8 cellular contexts compared by ENCODE assay signal in the genomic region with DNA sequence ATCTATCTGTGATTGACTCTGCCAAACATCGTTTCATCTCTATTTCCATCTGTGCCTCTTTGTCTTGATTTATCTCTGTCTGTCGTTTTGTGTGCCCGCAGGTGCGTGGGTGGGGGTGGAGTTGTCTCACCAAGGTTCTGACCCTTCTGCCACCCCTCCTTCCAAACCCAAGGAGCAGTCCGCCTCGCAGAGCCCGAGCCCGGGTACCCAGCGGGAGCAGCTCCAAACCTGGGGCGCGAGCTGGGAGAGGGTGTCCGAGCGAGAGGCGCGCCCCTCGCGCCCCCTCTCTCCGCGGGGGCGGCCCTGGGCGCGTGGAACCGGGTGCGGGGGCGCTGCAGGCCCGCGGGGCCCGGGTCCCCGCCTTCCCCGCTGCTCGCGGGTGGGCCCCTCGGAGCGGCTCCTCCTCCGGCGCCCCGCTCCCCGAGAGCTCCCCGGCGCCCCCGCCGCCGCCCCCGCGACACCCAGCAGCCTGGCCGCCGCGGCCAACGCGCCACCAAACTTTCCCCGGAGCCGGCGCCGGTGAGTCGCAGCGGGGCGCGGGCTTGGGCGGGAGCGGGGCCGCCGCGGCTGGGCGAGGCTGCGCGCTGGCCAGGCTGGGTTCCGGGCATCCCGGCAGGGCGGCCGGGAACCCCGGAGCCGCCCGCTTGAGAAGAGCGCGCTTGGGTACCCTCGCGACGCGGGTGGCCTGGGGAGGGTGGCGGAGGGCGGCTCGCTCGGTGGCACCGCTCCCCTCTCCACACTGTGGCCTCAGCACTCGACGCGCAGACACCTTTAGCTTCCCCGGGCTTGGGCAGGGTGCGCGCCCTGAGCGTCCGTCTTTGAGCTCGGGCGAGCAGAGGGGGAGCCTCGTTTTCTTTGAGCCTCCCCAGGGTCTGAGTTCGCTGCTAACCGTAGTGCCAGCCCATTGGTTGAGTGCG. TPM values are rescaled to one million over a fixed set of nuclear protein-coding genes. Genes with fewer than 3 reads are reported as not detected.
A peak's percentile ranks its signal among the peaks of the same experiment; 100 is the strongest.
DNase-seq lines count a peak whose midpoint lies in the region; ATAC-seq and TF ChIP-seq lines count a peak whose summit lies in the region.

A gene with protein sequence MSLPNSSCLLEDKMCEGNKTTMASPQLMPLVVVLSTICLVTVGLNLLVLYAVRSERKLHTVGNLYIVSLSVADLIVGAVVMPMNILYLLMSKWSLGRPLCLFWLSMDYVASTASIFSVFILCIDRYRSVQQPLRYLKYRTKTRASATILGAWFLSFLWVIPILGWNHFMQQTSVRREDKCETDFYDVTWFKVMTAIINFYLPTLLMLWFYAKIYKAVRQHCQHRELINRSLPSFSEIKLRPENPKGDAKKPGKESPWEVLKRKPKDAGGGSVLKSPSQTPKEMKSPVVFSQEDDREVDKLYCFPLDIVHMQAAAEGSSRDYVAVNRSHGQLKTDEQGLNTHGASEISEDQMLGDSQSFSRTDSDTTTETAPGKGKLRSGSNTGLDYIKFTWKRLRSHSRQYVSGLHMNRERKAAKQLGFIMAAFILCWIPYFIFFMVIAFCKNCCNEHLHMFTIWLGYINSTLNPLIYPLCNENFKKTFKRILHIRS (plus strand): TSS at position 458 of the 917 bp plus-strand sequence. CDS start 104,545 bp downstream, outside the sequence.

- no peaks in the 10 kb centered on the region for H3K79me2 ChIP-seq in neural cell (replicated peaks; ENCODE audit: insufficient read depth, low read length)

- peak in 1 of 4 donors; percentile 38 for TF ChIP-seq POLR2A in esophagus squamous epithelium (IDR thresholded peaks at IDR 0.05)

- no peak for TF ChIP-seq EP300 in neural cell (conservative IDR thresholded peaks at IDR 0.05; ENCODE audit: poor library complexity, severe bottlenecking)

- DNase-seq in COLO668 (lab: John Stamatoyannopoulos, UW; ENCODE audit: unreplicated experiment) (peak; percentile 6), RWPE2 (ENCODE audit: low spot score) (no peak), esophagus squamous epithelium (lab: John Stamatoyannopoulos, UW) (no peak), NCI-H345 (lab: John Stamatoyannopoulos, UW) (no peak), NCI-H2029 (lab: John Stamatoyannopoulos, UW) (no peak), UCSD-AML1 (lab: John Stamatoyannopoulos, UW; ENCODE audit: unreplicated experiment) (no peak), SIG-M5 (lab: John Stamatoyannopoulos, UW) (no peak)

- H3K27me3 ChIP-seq in RWPE2 (ENCODE audit: insufficient read depth, poor library complexity, severe bottlenecking) (no peaks in the 10 kb centered on the region), esophagus squamous epithelium (peaks cover 0 to 39% (median 0%) of the 10 kb centered on the region in 4 donors), neural cell (ENCODE audit: insufficient read depth, low read depth, low read length) (peaks cover 46% of the 10 kb centered on the region)

- peak; percentile 50 for ATAC-seq in RWPE2 (ENCODE audit: low read depth)

- H3K9me3 ChIP-seq in RWPE2 (ENCODE audit: severe bottlenecking): no peaks in the 10 kb centered on the region
- H3K9me3 ChIP-seq in esophagus squamous epithelium: no peaks in the 10 kb centered on the region
- H3K9me3 ChIP-seq in neural cell (ENCODE audit: low read length): no peaks in the 10 kb centered on the region

- H3K4me1 ChIP-seq in RWPE2 (ENCODE audit: insufficient read depth, poor library complexity, severe bottlenecking) (peaks cover 11% of the 10 kb centered on the region), esophagus squamous epithelium (peaks cover 8 to 35% (median 13%) of the 10 kb centered on the region in 3 donors)

- H3K4me3 ChIP-seq in RWPE2 (ENCODE audit: severe bottlenecking) (peak within 1 kb of the TSS; percentile 77), esophagus squamous epithelium (peak within 1 kb of the TSS; percentile 47 to 78 (median 54)), neural cell (ENCODE audit: low read length) (peak within 1 kb of the TSS; percentile 68)

- intact Hi-C loops in esophagus squamous epithelium (cut with DNase I): loop anchor here (10.0 kb wide), 1 partner anchor 181 kb away; no protein-coding TSS in a partner anchor

- 2 to 4% methylated on average over 4 of the region's 98 CpGs for WGBS in esophagus squamous epithelium, 2 donors

- H4K20me1 ChIP-seq in neural cell (ENCODE audit: insufficient read depth): no peaks in the 10 kb centered on the region

- H2AFZ ChIP-seq in neural cell (ENCODE audit: low read depth, low read length): no peak within 1 kb of the TSS

- H3F3A ChIP-seq in neural cell (ENCODE audit: insufficient read depth, low read length, poor library complexity, severe bottlenecking): no peaks in the 10 kb centered on the region

- H3K9ac ChIP-seq in neural cell (ENCODE audit: low read length): peak within 1 kb of the TSS; percentile 34

- peak within 1 kb of the TSS; percentile 54 for H3K4me2 ChIP-seq in neural cell (ENCODE audit: low read length)

- H3K27ac ChIP-seq in RWPE2 (ENCODE audit: poor library complexity, severe bottlenecking): peak within 1 kb of the TSS; percentile 19
- peak within 1 kb of the TSS; percentile 46 to 75 (median 70) for H3K27ac ChIP-seq in esophagus squamous epithelium
- H3K27ac ChIP-seq in neural cell (ENCODE audit: low read length): no peak within 1 kb of the TSS

- TF ChIP-seq RAD21 in neural cell (conservative IDR thresholded peaks at IDR 0.05): no peak

- H3K9me2 ChIP-seq in neural cell (ENCODE audit: insufficient read depth, low read length): no peaks in the 10 kb centered on the region

- H3K36me3 ChIP-seq in RWPE2 (ENCODE audit: low read depth) (no peaks in the 10 kb centered on the region), esophagus squamous epithelium (no peaks in the 10 kb centered on the region), neural cell (ENCODE audit: insufficient read depth, low read length) (no peaks in the 10 kb centered on the region)

- no peak for TF ChIP-seq CTCF in RWPE2 (IDR thresholded peaks at IDR 0.05; ENCODE audit: poor library complexity, severe bottlenecking)
- no peak for TF ChIP-seq CTCF in esophagus squamous epithelium (IDR thresholded peaks at IDR 0.05)
- no peak for TF ChIP-seq CTCF in neural cell (IDR thresholded peaks at IDR 0.05; ENCODE audit: poor library complexity, severe bottlenecking)

TF ChIP-seq in neural cell, 6 proteins besides CTCF, POLR2A, EP300 and RAD21:
- no peak for TF ChIP-seq MXI1 (conservative IDR thresholded peaks at IDR 0.05; ENCODE audit: poor library complexity, severe bottlenecking)
- TF ChIP-seq SMC3 (conservative IDR thresholded peaks at IDR 0.05; ENCODE audit: poor library complexity): no peak
- no peak for TF ChIP-seq POLR2AphosphoS5 (IDR thresholded peaks at IDR 0.05)
- TF ChIP-seq, protein P1, sequence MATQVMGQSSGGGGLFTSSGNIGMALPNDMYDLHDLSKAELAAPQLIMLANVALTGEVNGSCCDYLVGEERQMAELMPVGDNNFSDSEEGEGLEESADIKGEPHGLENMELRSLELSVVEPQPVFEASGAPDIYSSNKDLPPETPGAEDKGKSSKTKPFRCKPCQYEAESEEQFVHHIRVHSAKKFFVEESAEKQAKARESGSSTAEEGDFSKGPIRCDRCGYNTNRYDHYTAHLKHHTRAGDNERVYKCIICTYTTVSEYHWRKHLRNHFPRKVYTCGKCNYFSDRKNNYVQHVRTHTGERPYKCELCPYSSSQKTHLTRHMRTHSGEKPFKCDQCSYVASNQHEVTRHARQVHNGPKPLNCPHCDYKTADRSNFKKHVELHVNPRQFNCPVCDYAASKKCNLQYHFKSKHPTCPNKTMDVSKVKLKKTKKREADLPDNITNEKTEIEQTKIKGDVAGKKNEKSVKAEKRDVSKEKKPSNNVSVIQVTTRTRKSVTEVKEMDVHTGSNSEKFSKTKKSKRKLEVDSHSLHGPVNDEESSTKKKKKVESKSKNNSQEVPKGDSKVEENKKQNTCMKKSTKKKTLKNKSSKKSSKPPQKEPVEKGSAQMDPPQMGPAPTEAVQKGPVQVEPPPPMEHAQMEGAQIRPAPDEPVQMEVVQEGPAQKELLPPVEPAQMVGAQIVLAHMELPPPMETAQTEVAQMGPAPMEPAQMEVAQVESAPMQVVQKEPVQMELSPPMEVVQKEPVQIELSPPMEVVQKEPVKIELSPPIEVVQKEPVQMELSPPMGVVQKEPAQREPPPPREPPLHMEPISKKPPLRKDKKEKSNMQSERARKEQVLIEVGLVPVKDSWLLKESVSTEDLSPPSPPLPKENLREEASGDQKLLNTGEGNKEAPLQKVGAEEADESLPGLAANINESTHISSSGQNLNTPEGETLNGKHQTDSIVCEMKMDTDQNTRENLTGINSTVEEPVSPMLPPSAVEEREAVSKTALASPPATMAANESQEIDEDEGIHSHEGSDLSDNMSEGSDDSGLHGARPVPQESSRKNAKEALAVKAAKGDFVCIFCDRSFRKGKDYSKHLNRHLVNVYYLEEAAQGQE (IDR thresholded peaks at IDR 0.05; ENCODE audit: borderline replicate concordance): no peak
- TF ChIP-seq EZH2 (IDR thresholded peaks at IDR 0.05; ENCODE audit: borderline replicate concordance, insufficient read depth, low read length, poor library complexity, severe bottlenecking): peak; percentile 59
- TF ChIP-seq TAF1 (IDR thresholded peaks at IDR 0.05; ENCODE audit: low read depth): no peak

RNA-seq across cellular contexts. Expression of the gene that starts here (rescaled TPM):
- 1 to 10 TPM; 4.1 to 8.8 (median 4.4) TPM for total RNA-seq in esophagus squamous epithelium
- 0.06 and 0.08 TPM in 2 replicates for polyA plus RNA-seq in neural cell
- 0.23 and 0.49 TPM in 2 replicates for polyA minus RNA-seq in neural cell
